ENCODE assay signal across 16 cellular contexts in genomic region chr14:35993512-35993960, GRCh38.
DNase-seq lines count a peak whose midpoint lies in the region; ATAC-seq and TF ChIP-seq lines count a peak whose summit lies in the region.
"Had no signal": no experiment of that assay in that cellular context is flagged by ENCODE, and none has a peak within 500 bp of the region (broad histone marks: within the 10 kb centered on the region; RNA-seq: fewer than 3 reads in every experiment).

No MANE protein-coding gene starts in this region.

- H3K79me1 ChIP-seq in IMR-90 (ENCODE audit: low read depth in 1 of 2, low read length in 2 of 2) (no peaks in the 10 kb centered on the region), trophoblast cell (ENCODE audit: low read length) (no peaks in the 10 kb centered on the region)

- H3K9me3 Mint-ChIP-seq in endodermal cell = no peaks in the 10 kb centered on the region
- H3K9me3 Mint-ChIP-seq: CD8-positive, alpha-beta T cell had no signal

- CTCF ChIA-PET in IMR-90 (lab: Yijun Ruan, JAX) = no interaction called here

- in situ Hi-C loops in IMR-90 (cut with MboI; ENCODE audit: low sequenced_read_pairs) = no loop called here

- H3K9me1 ChIP-seq in IMR-90 (ENCODE audit: insufficient read depth, low read length) = no peaks in the 10 kb centered on the region

- H3K27me3 Mint-ChIP-seq in endodermal cell (ENCODE audit: insufficient read depth) = no peaks in the 10 kb centered on the region

- H3K79me2 ChIP-seq in trophoblast cell (ENCODE audit: control insufficient read depth, insufficient read depth, low read length, poor library complexity) = no peaks in the 10 kb centered on the region

- H2BK120ac ChIP-seq in IMR-90 (ENCODE audit: low read depth, low read length) = no peak overlapping the region
- H2BK120ac ChIP-seq in trophoblast cell (ENCODE audit: insufficient read depth, low read length, poor library complexity) = no peak overlapping the region

- H3K36me3 Mint-ChIP-seq in endodermal cell (ENCODE audit: low read depth) = no peaks in the 10 kb centered on the region
- H3K36me3 Mint-ChIP-seq: CD8-positive, alpha-beta T cell had no signal

- H4K5ac ChIP-seq in IMR-90 (ENCODE audit: low read depth, low read length) = no peak overlapping the region

- H3K4ac ChIP-seq in IMR-90 (ENCODE audit: low read depth, low read length) (no peak overlapping the region), trophoblast cell (ENCODE audit: low read depth, low read length) (no peak overlapping the region)

- BruUV-seq in IMR-90 (replicated peaks; lab: Mats Ljungman, UMichigan) = no TSS peak

- ATAC-seq in IMR-90 (ENCODE audit: low read depth) = no peak
- ATAC-seq in HG02938 (IDR thresholded peaks at IDR 0.05; ENCODE audit: unreplicated experiment) = no peak
- ATAC-seq: A549; CD8-positive, alpha-beta T cell; K562; Panc1 had no signal

- 35% methylated on average over 2 of the region's 4 CpGs; no CpG with 5 or more reads in 1 of the 2 experiments for WGBS in IMR-90 (ENCODE audit: extremely low coverage in 2 of 2, insufficient read length in 1 of 2), 2 experiments
- WGBS in endodermal cell (ENCODE audit: insufficient coverage in 1 of 2, insufficient read length in 1 of 2), 2 experiments = 96 to 97% methylated on average over 3 to 4 of the region's 4 CpGs
- WGBS in trophoblast cell (ENCODE audit: extremely low coverage, insufficient coverage, insufficient read length) = no CpG with 5 or more reads among the region's 4 CpGs
- WGBS in adrenal gland, 4 donors = 92 to 95% (median 93%) methylated on average over 4 of the region's 4 CpGs

- H3K36me3 ChIP-seq in IMR-90 (ENCODE audit: control insufficient read depth, insufficient read depth, low read length) = no peaks in the 10 kb centered on the region
- no peaks in the 10 kb centered on the region for H3K36me3 ChIP-seq in endodermal cell (ENCODE audit: control insufficient read depth, insufficient read depth, low read length)
- no peaks in the 10 kb centered on the region for H3K36me3 ChIP-seq in trophoblast cell (ENCODE audit: control insufficient read depth in 1 of 2, insufficient read depth in 2 of 2, low read length in 2 of 2)
- no peaks in the 10 kb centered on the region for H3K36me3 ChIP-seq in adrenal gland (replicated peaks in 1 of 2)

- intact Hi-C loops in IMR-90 (cut with micrococcal nuclease) (no loop called here), adrenal gland (cut with DNase I) (no loop called here)

- H3K9ac ChIP-seq in IMR-90 (ENCODE audit: low read depth, low read length) (no peak overlapping the region), endodermal cell (ENCODE audit: extremely low read depth, low read length, poor library complexity, severe bottlenecking) (no peak overlapping the region), trophoblast cell (ENCODE audit: low read length) (no peak overlapping the region)

- H3K4me2 ChIP-seq in IMR-90 (ENCODE audit: low read depth, low read length) (no peak overlapping the region), trophoblast cell (ENCODE audit: low read length) (no peak overlapping the region)
- H3K4me2 ChIP-seq: A549 had no signal

- POLR2A ChIA-PET in IMR-90 (lab: Charles Lee; ENCODE audit: unreplicated experiment) = no interaction called here

- dilution Hi-C loops in IMR-90 (cut with HindIII; ENCODE audit: low sequenced_read_pairs, unreplicated experiment) = no loop called here

- no peak overlapping the region for H2BK12ac ChIP-seq in trophoblast cell (ENCODE audit: low read length)

- no peak overlapping the region for H3K4me3 Mint-ChIP-seq in endodermal cell
- H3K4me3 Mint-ChIP-seq: CD8-positive, alpha-beta T cell had no signal

- H3K9me3 ChIP-seq in IMR-90 (ENCODE audit: control insufficient read depth, insufficient read depth, low read length) = no peaks in the 10 kb centered on the region
- no peaks in the 10 kb centered on the region for H3K9me3 ChIP-seq in endodermal cell (ENCODE audit: control insufficient read depth, low read length)
- no peaks in the 10 kb centered on the region for H3K9me3 ChIP-seq in trophoblast cell (ENCODE audit: insufficient read depth, low read depth, low read length)
- H3K9me3 ChIP-seq in adrenal gland (replicated peaks in 1 of 3) = no peaks in the 10 kb centered on the region
- H3K9me3 ChIP-seq: A549, Caco-2 had no signal

- H3K27me3 ChIP-seq in IMR-90 (ENCODE audit: control insufficient read depth, insufficient read depth, low read length) = peaks cover 3% of the 10 kb centered on the region; the same call in 1 of the 2 replicates
- no peaks in the 10 kb centered on the region for H3K27me3 ChIP-seq in endodermal cell (ENCODE audit: control insufficient read depth, insufficient read depth, low read length, poor library complexity, severe bottlenecking)
- H3K27me3 ChIP-seq in trophoblast cell (ENCODE audit: insufficient read depth, low read length) = no peaks in the 10 kb centered on the region
- no peaks in the 10 kb centered on the region for H3K27me3 ChIP-seq in adrenal gland

- H3K23ac ChIP-seq in IMR-90 (ENCODE audit: low read depth, low read length) = no peak overlapping the region
- no peak overlapping the region for H3K23ac ChIP-seq in trophoblast cell (ENCODE audit: low read length)

- H3K27ac Mint-ChIP-seq in endodermal cell = no peak overlapping the region
- H3K27ac Mint-ChIP-seq: CD8-positive, alpha-beta T cell had no signal

- no peaks in the 10 kb centered on the region for H4K20me1 ChIP-seq in IMR-90 (ENCODE audit: insufficient read depth, low read length)

- H3K56ac ChIP-seq in IMR-90 (ENCODE audit: extremely low read depth, insufficient read depth, low read length) = no peak overlapping the region

- no peak for TF ChIP-seq POLR2A in IMR-90 (IDR thresholded peaks at IDR 0.05; ENCODE audit: low read depth, low read length)
- TF ChIP-seq POLR2A in adrenal gland (IDR thresholded peaks at IDR 0.05) = no peak

- H2AFZ ChIP-seq in IMR-90 (replicated peaks; ENCODE audit: low read length, poor library complexity) (peak overlapping the region; percentile 15), trophoblast cell (ENCODE audit: insufficient read depth, low read length, poor library complexity) (no peak overlapping the region)

- H3K27ac ChIP-seq in IMR-90 (ENCODE audit: insufficient read depth, low read length) = no peak overlapping the region
- peak overlapping the region; percentile 62 for H3K27ac ChIP-seq in angular gyrus (ENCODE audit: low read depth, low read length)
- no peak overlapping the region for H3K27ac ChIP-seq in endodermal cell (ENCODE audit: low read depth, low read length)
- no peak overlapping the region for H3K27ac ChIP-seq in trophoblast cell (ENCODE audit: low read depth, low read length)
- no peak overlapping the region for H3K27ac ChIP-seq in adrenal gland
- H3K27ac ChIP-seq: A549 had no signal

- H2BK5ac ChIP-seq in IMR-90 (ENCODE audit: low read depth, low read length, poor library complexity, severe bottlenecking) = no peak overlapping the region
- no peak overlapping the region for H2BK5ac ChIP-seq in trophoblast cell (ENCODE audit: low read depth, low read length, poor library complexity)

- no peaks in the 10 kb centered on the region for H3K4me1 ChIP-seq in IMR-90 (ENCODE audit: control insufficient read depth, insufficient read depth, low read length)
- H3K4me1 ChIP-seq in endodermal cell (ENCODE audit: control insufficient read depth, insufficient read depth, low read length) = no peaks in the 10 kb centered on the region
- no peaks in the 10 kb centered on the region for H3K4me1 ChIP-seq in trophoblast cell (ENCODE audit: control insufficient read depth in 1 of 2, insufficient read depth in 2 of 2, low read length in 2 of 2)
- H3K4me1 ChIP-seq in adrenal gland (replicated peaks in 1 of 2) = no peaks in the 10 kb centered on the region

- no peak overlapping the region for H4K91ac ChIP-seq in IMR-90 (ENCODE audit: insufficient read depth, low read depth, low read length)
- no peak overlapping the region for H4K91ac ChIP-seq in trophoblast cell (ENCODE audit: low read depth, low read length)

- no peak overlapping the region for H3K4me3 ChIP-seq in IMR-90 (ENCODE audit: insufficient read depth, low read depth, low read length)
- no peak overlapping the region for H3K4me3 ChIP-seq in endodermal cell (ENCODE audit: low read length)
- peak overlapping the region; percentile 4 for H3K4me3 ChIP-seq in trophoblast cell (ENCODE audit: low read depth, low read length)
- no peak overlapping the region for H3K4me3 ChIP-seq in adrenal gland
- H3K4me3 ChIP-seq: A549, K562 had no signal

- peaks cover 5% of the 10 kb centered on the region for H3K4me1 Mint-ChIP-seq in endodermal cell

- no peak overlapping the region for H4K12ac ChIP-seq in trophoblast cell (ENCODE audit: low read depth, low read length)

- no peak overlapping the region for H3K14ac ChIP-seq in IMR-90 (replicated peaks; ENCODE audit: low read depth, low read length)
- no peak overlapping the region for H3K14ac ChIP-seq in trophoblast cell (ENCODE audit: low read length)

- H2BK20ac ChIP-seq in IMR-90 (ENCODE audit: low read depth, low read length) = no peak overlapping the region

- H2AK5ac ChIP-seq in IMR-90 (ENCODE audit: low read depth, low read length) (no peak overlapping the region), trophoblast cell (ENCODE audit: low read length) (no peak overlapping the region)

- TF ChIP-seq CTCF in IMR-90 (conservative IDR thresholded peaks at IDR 0.05; ENCODE audit: low read depth, low read length) (no peak), endodermal cell (conservative IDR thresholded peaks at IDR 0.05) (no peak), adrenal gland (IDR thresholded peaks at IDR 0.05) (no peak)

- no peak overlapping the region for H2AK9ac ChIP-seq in IMR-90 (replicated peaks; ENCODE audit: low read depth, low read length, poor library complexity)

- H3K18ac ChIP-seq in IMR-90 (ENCODE audit: low read depth, low read length) (no peak overlapping the region), trophoblast cell (ENCODE audit: low read length) (no peak overlapping the region)

- no peak overlapping the region for H4K8ac ChIP-seq in IMR-90 (ENCODE audit: low read depth in 2 of 2, low read length in 2 of 2)
- no peak overlapping the region for H4K8ac ChIP-seq in trophoblast cell (ENCODE audit: low read depth, low read length)

- H2BK15ac ChIP-seq in IMR-90 (ENCODE audit: low read depth, low read length) = no peak overlapping the region

- TF ChIP-seq RAD21 in IMR-90 (IDR thresholded peaks at IDR 0.05; ENCODE audit: low read length) = no peak

- DNase-seq in IMR-90 = no peak
- peak; percentile 54 for DNase-seq in endodermal cell
- DNase-seq in trophoblast cell = no peak
- DNase-seq in adrenal gland = no peak
- no peak for DNase-seq in stimulated activated CD4-positive, alpha-beta T cell treated with anti-CD3 and anti-CD28 coated beads, Interleukin-2, amount 100 ng/mL, for 24 hours
- DNase-seq: Caco-2; CD8-positive, alpha-beta T cell; MV-4-11; NCI-H1436 treated with DMSO at 0.1 percent for 48 hours; NCI-H526 treated with DMSO at 0.1 percent for 48 hours; SHP77 treated with DMSO at 0.1 percent for 48 hours had no signal

TF ChIP-seq in IMR-90, 13 proteins besides CTCF, POLR2A, EP300 and RAD21 (continues in another document):
- TF ChIP-seq MXI1 (IDR thresholded peaks at IDR 0.05; ENCODE audit: borderline replicate concordance, low read depth, low read length) (no peak), MAFK (IDR thresholded peaks at IDR 0.05; ENCODE audit: low read depth, low read length) (no peak), FOS (IDR thresholded peaks at IDR 0.05; ENCODE audit: low read depth, low read length) (no peak)
